ENCODE assay signal across 22 cellular contexts in genomic region chr11:969651-970205, GRCh38. TPM values are rescaled to one million over a fixed set of nuclear protein-coding genes. Genes with fewer than 3 reads are reported as not detected.
DNase-seq lines count a peak whose midpoint lies in the region; ATAC-seq and TF ChIP-seq lines count a peak whose summit lies in the region.
"Had no signal": no experiment of that assay in that cellular context is flagged by ENCODE, and none has a peak within 500 bp of the region (broad histone marks: within the 10 kb centered on the region; RNA-seq: fewer than 3 reads in every experiment).

No MANE protein-coding gene starts in this region.

- no peaks in the 10 kb centered on the region for H3K4me1 ChIP-seq in GM23338 (ENCODE audit: insufficient read depth)
- peaks cover 12 to 14% of the 10 kb centered on the region in 2 donors for H3K4me1 ChIP-seq in naive thymus-derived CD4-positive, alpha-beta T cell (ENCODE audit: control insufficient read depth in 2 of 2, insufficient read depth in 2 of 2, low read length in 2 of 2)
- H3K4me1 ChIP-seq: BE2C, SJSA1 had no signal

- no peak for DNase-seq in activated T-cell treated with anti-CD3 and anti-CD28 coated beads, Interleukin-2, amount 50 U/mL, for 24 hours
- DNase-seq in activated T-cell treated with anti-CD3 and anti-CD28 coated beads, Interleukin-2, amount 50 U/mL, for 1 hour: no peak
- DNase-seq in GM23338 (ENCODE audit: low spot score) (no peak), putamen (ENCODE audit: low spot score) (no peak)
- no peak for DNase-seq in activated T-helper 2 cell treated with anti-CD3 and anti-CD28 coated beads, Interferon-gamma antibody, Interleukin-2, Interleukin-4, amounts not matched to agents 10 μg/mL and 5 μg/mL and 100 μg/mL, durations not matched to agents 14 hours and 24 hours and 36 hours (ENCODE audit: low spot score)
- DNase-seq in naive thymus-derived CD4-positive, alpha-beta T cell: no peak
- DNase-seq in stimulated activated CD4-positive, alpha-beta T cell treated with anti-CD3 and anti-CD28 coated beads, Interleukin-1b, Interleukin-23, amount 100 ng/mL, for 48 hours: no peak
- DNase-seq: activated CD4-positive, alpha-beta T cell treated with anti-CD3 and anti-CD28 coated beads, Interleukin-2, amount 50 U/mL, for 1 hour; adrenal gland; BE2C; EL; mammary epithelial cell; NCI-H1105 treated with DMSO at 0.1 percent for 48 hours; NCI-H2081 treated with DMSO at 0.1 percent for 48 hours; NCI-H446 treated with DMSO at 0.1 percent for 48 hours; ovary; stimulated activated CD4-positive, alpha-beta T cell treated with anti-CD3 and anti-CD28 coated beads, Interleukin-12 subunit alpha, Interleukin-12 subunit beta, amount 100 ng/mL, for 4 hours had no signal

- peaks cover 61% of the 10 kb centered on the region for H3K36me3 Mint-ChIP-seq in activated T-cell treated with anti-CD3 and anti-CD28 coated beads, Interleukin-2, amount 50 U/mL, for 24 hours (ENCODE audit: low read depth)
- H3K36me3 Mint-ChIP-seq in GM23338 (ENCODE audit: low read depth): peaks cover 44% of the 10 kb centered on the region
- peaks cover 19% of the 10 kb centered on the region for H3K36me3 Mint-ChIP-seq in activated T-helper 2 cell treated with anti-CD3 and anti-CD28 coated beads, Interferon-gamma antibody, Interleukin-2, Interleukin-4, amounts not matched to agents 10 μg/mL and 5 μg/mL and 100 μg/mL, durations not matched to agents 14 hours and 24 hours and 36 hours (ENCODE audit: low read depth)
- peaks cover 0 to 19% (median 10%) of the 10 kb centered on the region in 5 donors for H3K36me3 Mint-ChIP-seq in naive thymus-derived CD4-positive, alpha-beta T cell

- no peaks in the 10 kb centered on the region for H3K9me3 ChIP-seq in naive thymus-derived CD4-positive, alpha-beta T cell (ENCODE audit: control insufficient read depth in 2 of 3, low read length in 3 of 3)
- H3K9me3 ChIP-seq: adrenal gland, BE2C, ovary, SJSA1 had no signal

- intact Hi-C loops in activated T-helper 2 cell treated with anti-CD3 and anti-CD28 coated beads, Interferon-gamma antibody, Interleukin-2, Interleukin-4, amounts not matched to agents 10 μg/mL and 5 μg/mL and 100 μg/mL, durations not matched to agents 14 hours and 24 hours and 36 hours (cut with micrococcal nuclease): no loop called here
- intact Hi-C loops in naive thymus-derived CD4-positive, alpha-beta T cell (cut with micrococcal nuclease): loop anchor here (2.0 to 5.0 kb wide), 3 partner anchors 42 to 122 kb away; partner anchors contain the start of gene AP2A2 (in 2 of the 2)

- peaks cover 4% of the 10 kb centered on the region; the same call in 1 of the 2 replicates for H3F3A ChIP-seq in GM23338 (replicated peaks; ENCODE audit: low read depth)

- no peak overlapping the region for H2AFZ ChIP-seq in GM23338

- H3K36me3 ChIP-seq in GM23338 (ENCODE audit: insufficient read depth): no peaks in the 10 kb centered on the region; the same call in 1 of the 2 replicates
- H3K36me3 ChIP-seq in naive thymus-derived CD4-positive, alpha-beta T cell (ENCODE audit: control insufficient read depth in 2 of 3, insufficient read depth in 3 of 3, low read length in 3 of 3): peaks cover 0 to 40% (median 4%) of the 10 kb centered on the region in 3 experiments
- H3K36me3 ChIP-seq: ovary had no signal

- no peak overlapping the region for H3K4me3 Mint-ChIP-seq in activated T-cell treated with anti-CD3 and anti-CD28 coated beads, Interleukin-2, amount 50 U/mL, for 24 hours
- no peak overlapping the region for H3K4me3 Mint-ChIP-seq in GM23338
- H3K4me3 Mint-ChIP-seq in activated T-helper 2 cell treated with anti-CD3 and anti-CD28 coated beads, Interferon-gamma antibody, Interleukin-2, Interleukin-4, amounts not matched to agents 10 μg/mL and 5 μg/mL and 100 μg/mL, durations not matched to agents 14 hours and 24 hours and 36 hours (ENCODE audit: low read depth): peak overlapping the region; percentile 14
- peak overlapping the region in 9 of 10 donors; percentile 18 to 76 (median 62) for H3K4me3 Mint-ChIP-seq in naive thymus-derived CD4-positive, alpha-beta T cell

- peak overlapping the region; percentile 50; the same call in 1 of the 2 replicates for H3K27ac ChIP-seq in GM23338 (ENCODE audit: low read depth)
- H3K27ac ChIP-seq in naive thymus-derived CD4-positive, alpha-beta T cell (ENCODE audit: low read depth, low read length): peak overlapping the region; percentile 27
- H3K27ac ChIP-seq: A549, adrenal gland, coronary artery, ovary, SJSA1 had no signal

- H3K4me1 Mint-ChIP-seq in activated T-cell treated with anti-CD3 and anti-CD28 coated beads, Interleukin-2, amount 50 U/mL, for 24 hours (ENCODE audit: low read depth): peaks cover 43% of the 10 kb centered on the region
- peaks cover 4% of the 10 kb centered on the region; the same call in 1 of the 3 replicates for H3K4me1 Mint-ChIP-seq in GM23338
- peaks cover 22% of the 10 kb centered on the region for H3K4me1 Mint-ChIP-seq in activated T-helper 2 cell treated with anti-CD3 and anti-CD28 coated beads, Interferon-gamma antibody, Interleukin-2, Interleukin-4, amounts not matched to agents 10 μg/mL and 5 μg/mL and 100 μg/mL, durations not matched to agents 14 hours and 24 hours and 36 hours (ENCODE audit: low read depth)
- H3K4me1 Mint-ChIP-seq in naive thymus-derived CD4-positive, alpha-beta T cell: peaks cover 23 to 51% (median 38%) of the 10 kb centered on the region in 7 donors

- H3K27me3 Mint-ChIP-seq in activated T-cell treated with anti-CD3 and anti-CD28 coated beads, Interleukin-2, amount 50 U/mL, for 24 hours: no peaks in the 10 kb centered on the region
- H3K27me3 Mint-ChIP-seq in GM23338 (ENCODE audit: insufficient read depth, low read depth, poor library complexity): peaks cover 12% of the 10 kb centered on the region
- H3K27me3 Mint-ChIP-seq in activated T-helper 2 cell treated with anti-CD3 and anti-CD28 coated beads, Interferon-gamma antibody, Interleukin-2, Interleukin-4, amounts not matched to agents 10 μg/mL and 5 μg/mL and 100 μg/mL, durations not matched to agents 14 hours and 24 hours and 36 hours (ENCODE audit: low read depth): no peaks in the 10 kb centered on the region
- no peaks in the 10 kb centered on the region for H3K27me3 Mint-ChIP-seq in naive thymus-derived CD4-positive, alpha-beta T cell

- peaks cover 20% of the 10 kb centered on the region; the same call in 1 of the 2 replicates for H3K79me2 ChIP-seq in GM23338 (replicated peaks; ENCODE audit: insufficient read depth)

- H3K27me3 ChIP-seq in GM23338 (ENCODE audit: insufficient read depth): no peaks in the 10 kb centered on the region
- no peaks in the 10 kb centered on the region for H3K27me3 ChIP-seq in naive thymus-derived CD4-positive, alpha-beta T cell (ENCODE audit: control insufficient read depth in 2 of 2, insufficient read depth in 2 of 2, low read length in 2 of 2)
- H3K27me3 ChIP-seq: adrenal gland, BE2C, ovary, SJSA1 had no signal

- CTCF ChIA-PET in naive thymus-derived CD4-positive, alpha-beta T cell (lab: Charles Lee): no interaction called here

- no peaks in the 10 kb centered on the region; the same call in 1 of the 2 replicates for H4K20me1 ChIP-seq in GM23338 (replicated peaks; ENCODE audit: insufficient read depth)

- no peak overlapping the region for H3K4me3 ChIP-seq in GM23338
- no peak overlapping the region for H3K4me3 ChIP-seq in naive thymus-derived CD4-positive, alpha-beta T cell (ENCODE audit: low read length)
- H3K4me3 ChIP-seq: A549, adrenal gland, coronary artery, ovary, SJSA1 had no signal

- no peak overlapping the region for H3K4me2 ChIP-seq in GM23338
- H3K4me2 ChIP-seq: A549 had no signal

- no peak for TF ChIP-seq CTCF in GM23338 (conservative IDR thresholded peaks at IDR 0.05; ENCODE audit: low read depth in 2 of 2)

- H3K9me3 Mint-ChIP-seq in activated T-cell treated with anti-CD3 and anti-CD28 coated beads, Interleukin-2, amount 50 U/mL, for 24 hours: no peaks in the 10 kb centered on the region
- peaks cover 6% of the 10 kb centered on the region for H3K9me3 Mint-ChIP-seq in GM23338
- H3K9me3 Mint-ChIP-seq in activated T-helper 2 cell treated with anti-CD3 and anti-CD28 coated beads, Interferon-gamma antibody, Interleukin-2, Interleukin-4, amounts not matched to agents 10 μg/mL and 5 μg/mL and 100 μg/mL, durations not matched to agents 14 hours and 24 hours and 36 hours: no peaks in the 10 kb centered on the region
- H3K9me3 Mint-ChIP-seq in naive thymus-derived CD4-positive, alpha-beta T cell: peaks cover 0 to 2% (median 0%) of the 10 kb centered on the region in 11 donors

- ATAC-seq in GM23338 (no peak), HG02798 (IDR thresholded peaks at IDR 0.05; ENCODE audit: poor library complexity, unreplicated experiment) (no peak)
- no peak for ATAC-seq in naive thymus-derived CD4-positive, alpha-beta T cell
- ATAC-seq: A549, right cardiac atrium had no signal

- H3K9me2 ChIP-seq in GM23338 (ENCODE audit: insufficient read depth): no peaks in the 10 kb centered on the region

- POLR2A ChIA-PET in naive thymus-derived CD4-positive, alpha-beta T cell (lab: Charles Lee): no interaction called here

- H3K27ac Mint-ChIP-seq in activated T-cell treated with anti-CD3 and anti-CD28 coated beads, Interleukin-2, amount 50 U/mL, for 24 hours: peak overlapping the region; percentile 50
- no peak overlapping the region for H3K27ac Mint-ChIP-seq in GM23338
- peak overlapping the region; percentile 70 for H3K27ac Mint-ChIP-seq in activated T-helper 2 cell treated with anti-CD3 and anti-CD28 coated beads, Interferon-gamma antibody, Interleukin-2, Interleukin-4, amounts not matched to agents 10 μg/mL and 5 μg/mL and 100 μg/mL, durations not matched to agents 14 hours and 24 hours and 36 hours
- H3K27ac Mint-ChIP-seq in naive thymus-derived CD4-positive, alpha-beta T cell: peak overlapping the region; percentile 15 to 95 (median 80)

TF ChIP-seq in GM23338, 12 proteins besides CTCF, POLR2A, EP300 and RAD21 (continues in another document):
- TF ChIP-seq NANOG (IDR thresholded peaks at IDR 0.05; ENCODE audit: borderline replicate concordance): no peak
- TF ChIP-seq CREB1 (CRISPR knock-in tag; IDR thresholded peaks at IDR 0.05; ENCODE audit: low read depth): no peak

RNA-seq across cellular contexts. Expression of gene AP2A2, which starts 44.1 kb away (rescaled TPM):
- 36.4 and 47.5 TPM in 2 replicates for total RNA-seq in GM23338 (2014; rRNA removed; shearing (Covaris generic))
- polyA plus RNA-seq in GM23338 (2016; fragmentation: Nextera tagmentation; extraction: Ambion mirVana): 23.7 and 28.4 TPM in 2 replicates
- 61.3 and 63.2 TPM in 2 replicates for total RNA-seq in activated T-helper 2 cell treated with anti-CD3 and anti-CD28 coated beads, Interferon-gamma antibody, Interleukin-2, Interleukin-4, amounts not matched to agents 10 μg/mL and 5 μg/mL and 100 μg/mL, durations not matched to agents 14 hours and 24 hours and 36 hours
- 10 to 100 TPM; 70.1 to 93.3 (median 86.4) TPM for total RNA-seq in naive thymus-derived CD4-positive, alpha-beta T cell
- polyA plus RNA-seq in naive thymus-derived CD4-positive, alpha-beta T cell: 10 to 100 TPM in 1 of 2 donors, 1 to 10 TPM in 1; 8.7 to 10.7 TPM

RNA-seq across cellular contexts. Expression of gene CHID1, which starts 59.1 kb away (rescaled TPM):
- 51.2 and 67.3 TPM in 2 replicates for total RNA-seq in GM23338 (2014; rRNA removed; shearing (Covaris generic))
- 54.1 and 55.4 TPM in 2 replicates for polyA plus RNA-seq in GM23338 (2016; fragmentation: Nextera tagmentation; extraction: Ambion mirVana)
- total RNA-seq in activated T-helper 2 cell treated with anti-CD3 and anti-CD28 coated beads, Interferon-gamma antibody, Interleukin-2, Interleukin-4, amounts not matched to agents 10 μg/mL and 5 μg/mL and 100 μg/mL, durations not matched to agents 14 hours and 24 hours and 36 hours: 89.0 and 96.0 TPM in 2 replicates
- total RNA-seq in naive thymus-derived CD4-positive, alpha-beta T cell: 10 to 100 TPM; 30.8 to 56.3 (median 53.0) TPM
- polyA plus RNA-seq in naive thymus-derived CD4-positive, alpha-beta T cell: 10 to 100 TPM; 57.5 to 61.0 TPM

Comparison
In these comparisons a context has a peak if more than half of its experiments do, and no peak if none do; other contexts are left out.
1. H3K4me3 Mint-ChIP-seq: peak in activated T-helper 2 cell treated with anti-CD3 and anti-CD28 coated beads, Interferon-gamma antibody, Interleukin-2, Interleukin-4, amounts not matched to agents 10 μg/mL and 5 μg/mL and 100 μg/mL, durations not matched to agents 14 hours and 24 hours and 36 hours (single experiment) and naive thymus-derived CD4-positive, alpha-beta T cell (9 of 10); none in activated T-cell treated with anti-CD3 and anti-CD28 coated beads, Interleukin-2, amount 50 U/mL, for 24 hours (single experiment) and GM23338 (single experiment).